Comparison of ENCODE assay signal across 9 cellular contexts in the genomic region with DNA sequence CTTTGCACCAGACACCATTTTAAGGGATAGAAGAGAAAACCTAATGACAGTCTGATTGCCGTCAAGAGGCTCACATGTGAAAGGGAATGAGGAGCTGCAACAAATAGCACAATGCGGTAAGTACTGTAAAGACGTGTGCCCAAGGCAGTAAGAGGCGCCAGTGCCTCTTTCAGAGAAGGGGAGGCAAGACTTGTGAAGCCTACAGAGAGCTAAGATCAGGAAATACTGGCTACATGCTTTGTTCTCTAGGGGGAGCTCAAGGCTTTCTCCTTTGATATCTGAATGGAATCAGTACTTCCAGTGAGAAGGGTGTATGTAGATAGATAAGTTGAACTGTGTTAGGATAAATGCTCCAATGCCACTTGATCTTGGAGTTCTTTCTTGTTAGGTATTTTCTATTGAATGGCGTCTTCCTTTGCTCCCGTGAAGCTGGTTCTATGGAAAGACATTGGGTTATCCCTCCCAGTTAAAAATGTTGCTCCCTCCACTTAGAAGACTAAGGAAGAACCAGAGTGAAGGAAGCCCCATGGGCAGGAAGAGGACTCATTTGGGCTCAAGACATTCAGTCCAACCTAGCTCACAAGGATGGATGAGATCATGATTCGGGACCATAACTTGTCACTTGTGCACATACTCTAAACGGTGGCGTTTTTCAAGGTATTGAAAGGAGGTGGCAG. TPM values are rescaled to one million over a fixed set of nuclear protein-coding genes. Genes with fewer than 3 reads are reported as not detected.
DNase-seq lines count a peak whose midpoint lies in the region; ATAC-seq, FAIRE-seq and TF ChIP-seq lines count a peak whose summit lies in the region.
"Had no signal": no experiment of that assay in that cellular context is flagged by ENCODE, and none has a peak within 500 bp of the region (broad histone marks: within the 10 kb centered on the region; RNA-seq: fewer than 3 reads in every experiment).

No MANE protein-coding gene starts in this region.

- DNase-seq in AG09319 (ENCODE audit: extremely low read depth, low read depth) (peak; percentile 56), GM12891 (ENCODE audit: insufficient read length, low spot score) (peak; percentile 30), MV-4-11 (lab: John Stamatoyannopoulos, UW) (peak; percentile 85), RWPE2 (ENCODE audit: low spot score) (no peak), lung microvascular endothelial cell (ENCODE audit: low read depth in 2 of 2) (peak; percentile 65 to 84)
- DNase-seq in effector memory CD8-positive, alpha-beta T cell = peak in 1 of 3 experiments; percentile 5
- no peak for DNase-seq in activated effector memory CD4-positive, alpha-beta T cell treated with Interleukin-2 at 50 U/mL for 16 hours

- no peak for TF ChIP-seq POLR2A in GM12891 (IDR thresholded peaks at IDR 0.05; ENCODE audit: low read depth, low read length)

- H3K27ac ChIP-seq in RWPE2 (ENCODE audit: poor library complexity, severe bottlenecking) = no peak overlapping the region
- H3K27ac ChIP-seq: skin epidermis had no signal

- no peaks in the 10 kb centered on the region for H3K36me3 Mint-ChIP-seq in effector memory CD8-positive, alpha-beta T cell (ENCODE audit: insufficient read depth)

- H3K4me1 ChIP-seq in RWPE2 (ENCODE audit: insufficient read depth, poor library complexity, severe bottlenecking) = peaks cover 7% of the 10 kb centered on the region

- peak; percentile 43 for FAIRE-seq in GM12891 (lab: Jason Lieb, UNC)

- H3K4me1 Mint-ChIP-seq in effector memory CD8-positive, alpha-beta T cell (ENCODE audit: low read depth in 2 of 2) = no peaks in the 10 kb centered on the region

- H3K4me3 ChIP-seq in RWPE2 (ENCODE audit: severe bottlenecking) = no peak overlapping the region
- H3K4me3 ChIP-seq: skin epidermis had no signal

- no peaks in the 10 kb centered on the region for H3K9me3 ChIP-seq in RWPE2 (ENCODE audit: severe bottlenecking)

- ATAC-seq in HG02642 (IDR thresholded peaks at IDR 0.05; ENCODE audit: poor library complexity, unreplicated experiment) (peak; percentile 92), RWPE2 (ENCODE audit: low read depth) (peak; percentile 95)
- peak; percentile 70 for ATAC-seq in effector memory CD8-positive, alpha-beta T cell (replicated peaks)

- H3K9me3 Mint-ChIP-seq in effector memory CD8-positive, alpha-beta T cell = no peaks in the 10 kb centered on the region

- H3K36me3 ChIP-seq in RWPE2 (ENCODE audit: low read depth) = no peaks in the 10 kb centered on the region

- no peak overlapping the region for H3K4me3 Mint-ChIP-seq in effector memory CD8-positive, alpha-beta T cell

- no peak overlapping the region for H3K27ac Mint-ChIP-seq in effector memory CD8-positive, alpha-beta T cell

- peaks cover 20 to 47% of the 10 kb centered on the region in 2 donors for H3K27me3 Mint-ChIP-seq in effector memory CD8-positive, alpha-beta T cell

- H3K27me3 ChIP-seq in RWPE2 (ENCODE audit: insufficient read depth, poor library complexity, severe bottlenecking) = no peaks in the 10 kb centered on the region

- TF ChIP-seq CTCF in AG09319 (IDR thresholded peaks at IDR 0.05; ENCODE audit: low read depth, low read length) = peak; percentile 90
- peak; percentile 88 for TF ChIP-seq CTCF in RWPE2 (IDR thresholded peaks at IDR 0.05; ENCODE audit: poor library complexity, severe bottlenecking)

TF ChIP-seq in GM12891, 5 proteins besides CTCF, POLR2A, EP300 and RAD21:
- TF ChIP-seq POU2F2 (IDR thresholded peaks at IDR 0.05; ENCODE audit: low read depth, low read length) (no peak), POLR2AphosphoS5 (IDR thresholded peaks at IDR 0.05; ENCODE audit: low read depth, low read length) (no peak), PAX5 (IDR thresholded peaks at IDR 0.05; ENCODE audit: insufficient read depth, low read length, severe bottlenecking) (no peak), SPI1 (IDR thresholded peaks at IDR 0.05; ENCODE audit: low read depth, low read length) (no peak)

RNA-seq across cellular contexts. Expression of gene ALDOB, which starts 23.5 kb away (rescaled TPM):
- polyA plus RNA-seq in GM12891 (2012; ENCODE audit: low read depth, missing spikeins) = not detected
- total RNA-seq in lung microvascular endothelial cell = 0.20 and 0.22 TPM in 2 replicates

Comparison
In these comparisons a context has a peak if more than half of its experiments do, and no peak if none do; other contexts are left out.
1. DNase-seq: peak in AG09319 (single experiment), GM12891 (single experiment), MV-4-11 (single experiment) and lung microvascular endothelial cell (2 of 2); none in RWPE2 (single experiment) and activated effector memory CD4-positive, alpha-beta T cell treated with Interleukin-2 at 50 U/mL for 16 hours (single experiment).
2. Peak in every context shown above with its lines, with median percentiles within 50 percentile points of each other: ATAC-seq.